ENCODE assay signal across 13 cellular contexts in the genomic region with DNA sequence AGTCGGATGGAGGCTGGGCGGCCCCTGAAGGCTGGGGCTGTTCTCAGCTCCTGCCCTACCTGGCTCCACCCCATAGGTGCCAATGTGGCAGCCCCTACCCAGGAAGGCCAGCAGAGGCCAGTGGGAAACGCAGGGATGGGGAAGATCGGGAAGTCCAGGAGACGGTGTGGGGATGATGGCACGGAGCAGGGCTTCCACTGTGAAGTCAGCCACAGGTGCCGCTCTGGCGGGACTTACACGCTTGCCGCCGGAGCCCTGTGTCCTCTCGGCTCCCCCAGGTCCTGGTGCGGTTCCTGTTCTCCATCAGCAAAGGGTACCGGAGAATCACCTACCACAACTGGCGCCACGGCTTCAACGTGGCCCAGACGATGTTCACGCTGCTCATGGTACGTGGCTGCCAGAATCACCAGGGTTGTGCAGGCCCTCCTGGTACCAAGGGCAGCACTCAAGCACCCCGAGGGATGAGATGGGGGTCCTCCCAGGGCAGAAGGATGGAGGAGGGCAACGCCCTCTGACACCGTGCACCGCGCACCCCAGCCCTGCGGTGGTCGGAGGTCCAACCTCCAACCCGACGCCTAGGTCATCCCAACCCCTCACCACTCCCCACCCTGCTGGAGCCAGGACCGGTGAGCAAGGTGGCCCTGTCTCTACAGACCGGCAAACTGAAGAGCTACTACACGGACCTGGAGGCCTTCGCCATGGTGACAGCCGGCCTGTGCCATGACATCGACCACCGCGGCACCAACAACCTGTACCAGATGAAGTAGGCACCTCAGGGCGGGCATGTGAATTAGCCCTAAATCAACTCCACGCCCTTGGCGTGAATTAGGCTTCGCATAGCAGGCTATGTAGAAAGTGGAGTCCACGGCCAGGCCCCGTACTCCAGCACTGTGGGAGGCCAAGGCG. TPM values are rescaled to one million over a fixed set of nuclear protein-coding genes. Genes with fewer than 3 reads are reported as not detected.
A peak's percentile ranks its signal among the peaks of the same experiment; 100 is the strongest.
DNase-seq lines count a peak whose midpoint lies in the region; ATAC-seq, FAIRE-seq and TF ChIP-seq lines count a peak whose summit lies in the region.
"Had no signal": no experiment of that assay in that cellular context is flagged by ENCODE, and none has a peak within 500 bp of the region (broad histone marks: within the 10 kb centered on the region; RNA-seq: fewer than 3 reads in every experiment).

No MANE protein-coding gene starts in this region.

- H3K4me3 ChIP-seq in heart left ventricle (no peak overlapping the region), left ventricle myocardium inferior (no peak overlapping the region), kidney (ENCODE audit: low read length in 2 of 2) (no peak overlapping the region)

- peaks cover 13% of the 10 kb centered on the region for H3K36me3 Mint-ChIP-seq in activated CD8-positive, alpha-beta T cell treated with anti-CD3 and anti-CD28 coated beads, Interleukin-2, amount 10 ng/mL, durations not matched to agents 7 days and 5 days (ENCODE audit: low read depth)
- H3K36me3 Mint-ChIP-seq in stimulated activated naive B cell treated with anti-CD40 and anti-IgM and Interleukin-4, amounts not matched to agents 10 μg/mL and 1 μg/mL and 100 μg/mL, for 72 hours = peaks cover 31 to 35% of the 10 kb centered on the region in 2 donors

- DNase-seq in heart left ventricle (peak in 3 of 5 donors; percentile 12 to 51 (median 14)), left ventricle myocardium inferior (no peak), kidney (peak; percentile 75), NCI-H146 (lab: John Stamatoyannopoulos, UW) (no peak), cerebellum (ENCODE audit: low spot score) (no peak)
- no peak for DNase-seq in activated CD8-positive, alpha-beta T cell treated with anti-CD3 and anti-CD28 coated beads, Interleukin-2, amount 10 ng/mL, durations not matched to agents 7 days and 5 days
- no peak for DNase-seq in stimulated activated naive B cell treated with anti-CD40 and anti-IgM and Interleukin-4, amounts not matched to agents 10 μg/mL and 1 μg/mL and 100 μg/mL, for 72 hours
- DNase-seq: activated CD4-positive, CD25-positive, alpha-beta regulatory T cell treated with anti-CD3 and anti-CD28 coated beads, Interleukin-2, amount 50 U/mL, for 72 hours had no signal

- no peaks in the 10 kb centered on the region for H3K36me3 ChIP-seq in heart left ventricle
- H3K36me3 ChIP-seq in left ventricle myocardium inferior = no peaks in the 10 kb centered on the region
- H3K36me3 ChIP-seq in kidney (ENCODE audit: control insufficient read depth in 1 of 2, insufficient read depth in 2 of 2, low read length in 2 of 2) = no peaks in the 10 kb centered on the region
- H3K36me3 ChIP-seq: adrenal gland had no signal

- peaks cover 22% of the 10 kb centered on the region for H3K4me1 Mint-ChIP-seq in activated CD8-positive, alpha-beta T cell treated with anti-CD3 and anti-CD28 coated beads, Interleukin-2, amount 10 ng/mL, durations not matched to agents 7 days and 5 days (ENCODE audit: low read depth)
- H3K4me1 Mint-ChIP-seq in stimulated activated naive B cell treated with anti-CD40 and anti-IgM and Interleukin-4, amounts not matched to agents 10 μg/mL and 1 μg/mL and 100 μg/mL, for 72 hours = peaks cover 15 to 38% of the 10 kb centered on the region in 2 donors

- no peak overlapping the region for H3K27ac ChIP-seq in heart left ventricle
- H3K27ac ChIP-seq in left ventricle myocardium inferior (replicated peaks) = no peak overlapping the region
- H3K27ac ChIP-seq in kidney (ENCODE audit: low read depth in 2 of 2, low read length in 2 of 2) = no peak overlapping the region
- H3K27ac ChIP-seq: adrenal gland had no signal

- H3K9ac ChIP-seq in kidney (ENCODE audit: low read length in 2 of 2) = no peak overlapping the region

- H3K4me1 ChIP-seq in heart left ventricle = peaks cover 0 to 15% (median 3%) of the 10 kb centered on the region in 12 donors
- peaks cover 14% of the 10 kb centered on the region for H3K4me1 ChIP-seq in left ventricle myocardium inferior
- peaks cover 0 to 6% of the 10 kb centered on the region in 2 donors for H3K4me1 ChIP-seq in kidney (ENCODE audit: control insufficient read depth in 1 of 2, insufficient read depth in 1 of 2, low read depth in 1 of 2, low read length in 2 of 2)
- H3K4me1 ChIP-seq: adrenal gland had no signal

- intact Hi-C loops in heart left ventricle (cut with DNase I) (no loop called here), left ventricle myocardium inferior (cut with micrococcal nuclease) (no loop called here), kidney (cut with DNase I) (no loop called here)

- TF ChIP-seq CTCF in heart left ventricle (IDR thresholded peaks at IDR 0.05) = no peak
- TF ChIP-seq CTCF in left ventricle myocardium inferior (IDR thresholded peaks at IDR 0.05; ENCODE audit: borderline replicate concordance) = no peak
- no peak for TF ChIP-seq CTCF in kidney (IDR thresholded peaks at IDR 0.05; ENCODE audit: borderline replicate concordance, extremely low read depth, insufficient read depth)

- ATAC-seq in heart left ventricle (no peak), GM18873 (IDR thresholded peaks at IDR 0.05; ENCODE audit: low FRiP score, unreplicated experiment) (no peak)
- no peak for ATAC-seq in activated CD8-positive, alpha-beta T cell treated with anti-CD3 and anti-CD28 coated beads, Interleukin-2, amount 10 ng/mL, durations not matched to agents 7 days and 5 days
- no peak for ATAC-seq in stimulated activated naive B cell treated with anti-CD40 and anti-IgM and Interleukin-4, amounts not matched to agents 10 μg/mL and 1 μg/mL and 100 μg/mL, for 72 hours (replicated peaks)

- no peak for TF ChIP-seq POLR2A in heart left ventricle (IDR thresholded peaks at IDR 0.05)

- H3K27me3 ChIP-seq in heart left ventricle (peaks cover 0 to 16% (median 0%) of the 10 kb centered on the region in 9 donors), left ventricle myocardium inferior (ENCODE audit: low read depth) (peaks cover 21% of the 10 kb centered on the region)
- H3K27me3 ChIP-seq: BLaER1 had no signal

- no peaks in the 10 kb centered on the region for H3K27me3 Mint-ChIP-seq in activated CD8-positive, alpha-beta T cell treated with anti-CD3 and anti-CD28 coated beads, Interleukin-2, amount 10 ng/mL, durations not matched to agents 7 days and 5 days (ENCODE audit: low read depth)
- H3K27me3 Mint-ChIP-seq in stimulated activated naive B cell treated with anti-CD40 and anti-IgM and Interleukin-4, amounts not matched to agents 10 μg/mL and 1 μg/mL and 100 μg/mL, for 72 hours = no peaks in the 10 kb centered on the region

- peak overlapping the region; percentile 77 for H3K4me3 Mint-ChIP-seq in activated CD8-positive, alpha-beta T cell treated with anti-CD3 and anti-CD28 coated beads, Interleukin-2, amount 10 ng/mL, durations not matched to agents 7 days and 5 days
- H3K4me3 Mint-ChIP-seq in stimulated activated naive B cell treated with anti-CD40 and anti-IgM and Interleukin-4, amounts not matched to agents 10 μg/mL and 1 μg/mL and 100 μg/mL, for 72 hours = peak overlapping the region; percentile 91 to 92

- FAIRE-seq in kidney (lab: Jason Lieb, UNC) = no peak
- FAIRE-seq: GM12891 had no signal

- H3K9me3 ChIP-seq in heart left ventricle (no peaks in the 10 kb centered on the region), left ventricle myocardium inferior (replicated peaks) (no peaks in the 10 kb centered on the region), kidney (ENCODE audit: control insufficient read depth in 1 of 2, low read length in 2 of 2) (no peaks in the 10 kb centered on the region)
- H3K9me3 ChIP-seq: adrenal gland, BLaER1 had no signal

- CTCF ChIA-PET in activated CD8-positive, alpha-beta T cell treated with anti-CD3 and anti-CD28 coated beads, Interleukin-2, amount 10 ng/mL, durations not matched to agents 7 days and 5 days (lab: Charles Lee) = no interaction called here

- H3K27ac Mint-ChIP-seq in activated CD8-positive, alpha-beta T cell treated with anti-CD3 and anti-CD28 coated beads, Interleukin-2, amount 10 ng/mL, durations not matched to agents 7 days and 5 days = no peak overlapping the region
- H3K27ac Mint-ChIP-seq in stimulated activated naive B cell treated with anti-CD40 and anti-IgM and Interleukin-4, amounts not matched to agents 10 μg/mL and 1 μg/mL and 100 μg/mL, for 72 hours = peak overlapping the region; percentile 93

- 96 to 97% (median 96%) methylated on average over 28 to 44 of the region's 44 CpGs for WGBS in heart left ventricle, 4 donors

- no peaks in the 10 kb centered on the region for H3K9me3 Mint-ChIP-seq in activated CD8-positive, alpha-beta T cell treated with anti-CD3 and anti-CD28 coated beads, Interleukin-2, amount 10 ng/mL, durations not matched to agents 7 days and 5 days (ENCODE audit: insufficient read depth)
- peaks cover 2 to 5% of the 10 kb centered on the region in 2 donors for H3K9me3 Mint-ChIP-seq in stimulated activated naive B cell treated with anti-CD40 and anti-IgM and Interleukin-4, amounts not matched to agents 10 μg/mL and 1 μg/mL and 100 μg/mL, for 72 hours

- POLR2A ChIA-PET in activated CD8-positive, alpha-beta T cell treated with anti-CD3 and anti-CD28 coated beads, Interleukin-2, amount 10 ng/mL, durations not matched to agents 7 days and 5 days (lab: Charles Lee) = interaction anchor here (0.7 kb wide), 1 partner anchor 12 kb away, joined by 3 read pairs; a partner anchor contains a TSS

RNA-seq across cellular contexts. Expression of a gene that starts 12.0 kb away (rescaled TPM):
- total RNA-seq in heart left ventricle (100 to 1,000 TPM; 210 to 906 (median 800) TPM), left ventricle myocardium inferior (914 TPM), kidney (248 TPM), cerebellum (67.2 TPM)
- polyA plus RNA-seq in heart left ventricle (1,000 to 10,000 TPM in 1 of 2 donors, 100 to 1,000 TPM in 1; 552 to 2,413 TPM), kidney (ENCODE audit: insufficient read depth, low read depth, low replicate concordance) (1,928 TPM)
- total RNA-seq in activated CD8-positive, alpha-beta T cell treated with anti-CD3 and anti-CD28 coated beads, Interleukin-2, amount 10 ng/mL, durations not matched to agents 7 days and 5 days = 100 to 1,000 TPM; 243 to 267 TPM

RNA-seq across cellular contexts. Expression of a gene that starts 12.2 kb away (rescaled TPM):
- 10 to 100 TPM in 2 of 9 donors, 1 to 10 TPM in 7; 1.4 to 12.9 (median 5.6) TPM for total RNA-seq in heart left ventricle
- 1 to 10 TPM; 2.0 to 4.4 TPM for polyA plus RNA-seq in heart left ventricle
- total RNA-seq in left ventricle myocardium inferior = 4.5 TPM
- 10 to 100 TPM; 11.6 to 19.3 TPM for total RNA-seq in activated CD8-positive, alpha-beta T cell treated with anti-CD3 and anti-CD28 coated beads, Interleukin-2, amount 10 ng/mL, durations not matched to agents 7 days and 5 days
- total RNA-seq in kidney = 17.9 TPM
- polyA plus RNA-seq in kidney (ENCODE audit: insufficient read depth, low read depth, low replicate concordance) = 29.6 TPM
- total RNA-seq in cerebellum = 5.3 TPM

RNA-seq across cellular contexts. Expression of a gene that starts 26.8 kb away (rescaled TPM):
- total RNA-seq in heart left ventricle (10 to 100 TPM in 3 of 9 donors, 1 to 10 TPM in 6; 5.6 to 20.5 (median 8.9) TPM), left ventricle myocardium inferior (12.0 TPM), kidney (18.2 TPM), cerebellum (0.36 TPM)
- polyA plus RNA-seq in heart left ventricle (1 to 10 TPM; 5.2 to 9.8 TPM), kidney (ENCODE audit: insufficient read depth, low read depth, low replicate concordance) (12.6 TPM)
- under 1 TPM; 0.37 to 0.89 TPM for total RNA-seq in activated CD8-positive, alpha-beta T cell treated with anti-CD3 and anti-CD28 coated beads, Interleukin-2, amount 10 ng/mL, durations not matched to agents 7 days and 5 days
- total RNA-seq: Daoy had no signal

RNA-seq across cellular contexts. Expression of a gene that starts 36.7 kb away (rescaled TPM):
- 1 to 10 TPM in 8 of 9 donors, under 1 TPM in 1; 0.98 to 8.4 (median 3.6) TPM for total RNA-seq in heart left ventricle
- 1 to 10 TPM in 1 of 2 donors, under 1 TPM in 1; 0.61 to 1.9 TPM for polyA plus RNA-seq in heart left ventricle
- total RNA-seq in left ventricle myocardium inferior = 2.7 TPM
- total RNA-seq in activated CD8-positive, alpha-beta T cell treated with anti-CD3 and anti-CD28 coated beads, Interleukin-2, amount 10 ng/mL, durations not matched to agents 7 days and 5 days = 10 to 100 TPM; 16.1 to 17.7 TPM
- total RNA-seq in kidney = 10.7 TPM
- 10.8 TPM for polyA plus RNA-seq in kidney (ENCODE audit: insufficient read depth, low read depth, low replicate concordance)
- 4.8 TPM for total RNA-seq in cerebellum

RNA-seq across cellular contexts. Expression of a gene that starts 43.5 kb away (rescaled TPM):
- total RNA-seq in heart left ventricle (10 to 100 TPM; 16.2 to 45.7 (median 21.8) TPM), left ventricle myocardium inferior (21.5 TPM), kidney (59.6 TPM), cerebellum (79.5 TPM)
- polyA plus RNA-seq in heart left ventricle (10 to 100 TPM; 24.7 to 26.6 TPM), kidney (ENCODE audit: insufficient read depth, low read depth, low replicate concordance) (21.7 TPM)
- 10 to 100 TPM; 33.5 to 36.2 TPM for total RNA-seq in activated CD8-positive, alpha-beta T cell treated with anti-CD3 and anti-CD28 coated beads, Interleukin-2, amount 10 ng/mL, durations not matched to agents 7 days and 5 days

Comparison
In these comparisons a context has a peak if more than half of its experiments do, and no peak if none do; other contexts are left out.
1. DNase-seq: peak in heart left ventricle (3 of 5) and kidney (single experiment); none in left ventricle myocardium inferior (single experiment), activated CD8-positive, alpha-beta T cell treated with anti-CD3 and anti-CD28 coated beads, Interleukin-2, amount 10 ng/mL, durations not matched to agents 7 days and 5 days (single experiment), stimulated activated naive B cell treated with anti-CD40 and anti-IgM and Interleukin-4, amounts not matched to agents 10 μg/mL and 1 μg/mL and 100 μg/mL, for 72 hours (single experiment), NCI-H146 (single experiment) and cerebellum (single experiment).